In genomic region chr11:35313066-35313765, GRCh38 we compare ENCODE assay signal across 11 cellular contexts.
DNase-seq lines count a peak whose midpoint lies in the region; ATAC-seq and TF ChIP-seq lines count a peak whose summit lies in the region.
"Had no signal": no experiment of that assay in that cellular context is flagged by ENCODE, and none has a peak within 500 bp of the region (broad histone marks: within the 10 kb centered on the region; RNA-seq: fewer than 3 reads in every experiment).

No MANE protein-coding gene starts in this region.

- intact Hi-C loops in head of caudate nucleus (cut with DNase I): no loop called here
- intact Hi-C loops in activated CD4-positive, alpha-beta T cell treated with anti-CD3 and anti-CD28 coated beads, Interleukin-2, amount 10 ng/mL, durations not matched to agents 24 days and 14 days (cut with micrococcal nuclease): no loop called here

- no peaks in the 10 kb centered on the region for H3K9me3 Mint-ChIP-seq in osteocyte (ENCODE audit: unreplicated experiment)
- peaks cover 3% of the 10 kb centered on the region for H3K9me3 Mint-ChIP-seq in activated CD4-positive, alpha-beta T cell treated with anti-CD3 and anti-CD28 coated beads, Interleukin-2, amount 10 ng/mL, durations not matched to agents 24 days and 14 days

- TF ChIP-seq CTCF in GM13977 (IDR thresholded peaks at IDR 0.05; ENCODE audit: extremely low read depth, insufficient read depth, missing control alignments) (no peak), osteocyte (IDR thresholded peaks at IDR 0.05) (no peak)

- H3K4me3 Mint-ChIP-seq in osteocyte (ENCODE audit: unreplicated experiment): no peak overlapping the region
- no peak overlapping the region for H3K4me3 Mint-ChIP-seq in activated CD4-positive, alpha-beta T cell treated with anti-CD3 and anti-CD28 coated beads, Interleukin-2, amount 10 ng/mL, durations not matched to agents 24 days and 14 days

- H3K4me1 Mint-ChIP-seq in osteocyte (ENCODE audit: unreplicated experiment): peaks cover 5% of the 10 kb centered on the region
- H3K4me1 Mint-ChIP-seq in activated CD4-positive, alpha-beta T cell treated with anti-CD3 and anti-CD28 coated beads, Interleukin-2, amount 10 ng/mL, durations not matched to agents 24 days and 14 days: peaks cover 5% of the 10 kb centered on the region

- ATAC-seq in GM21390 (IDR thresholded peaks at IDR 0.05; ENCODE audit: unreplicated experiment) (peak; percentile 90), HG03342 (IDR thresholded peaks at IDR 0.05; ENCODE audit: unreplicated experiment) (peak; percentile 87)
- ATAC-seq: Panc1 had no signal

- H3K27ac Mint-ChIP-seq in osteocyte (ENCODE audit: unreplicated experiment): no peak overlapping the region
- H3K27ac Mint-ChIP-seq in activated CD4-positive, alpha-beta T cell treated with anti-CD3 and anti-CD28 coated beads, Interleukin-2, amount 10 ng/mL, durations not matched to agents 24 days and 14 days: no peak overlapping the region

- DNase-seq in GM13977 (ENCODE audit: low spot score) (peak; percentile 65), head of caudate nucleus (no peak), osteocyte (ENCODE audit: extremely low spot score, unreplicated experiment) (no peak), NCI-H1930 (lab: John Stamatoyannopoulos, UW) (no peak)
- no peak for DNase-seq in activated CD4-positive, alpha-beta T cell treated with anti-CD3 and anti-CD28 coated beads, Interleukin-2, amount 10 ng/mL, durations not matched to agents 24 days and 14 days
- DNase-seq: activated T-cell treated with anti-CD3 and anti-CD28 coated beads, Interleukin-2, amount 50 U/mL, for 48 hours; DMS 273 treated with DMSO at 0.1 percent for 48 hours had no signal

- in situ Hi-C loops in GM13977 (cut with MboI; ENCODE audit: low pct_unique_long_range_greater_than_20kb, low sequenced_read_pairs, unreplicated experiment): no loop called here

- H3K27me3 Mint-ChIP-seq in osteocyte (ENCODE audit: unreplicated experiment): no peaks in the 10 kb centered on the region
- H3K27me3 Mint-ChIP-seq in activated CD4-positive, alpha-beta T cell treated with anti-CD3 and anti-CD28 coated beads, Interleukin-2, amount 10 ng/mL, durations not matched to agents 24 days and 14 days: no peaks in the 10 kb centered on the region

- H3K27ac ChIP-seq in cingulate gyrus (ENCODE audit: low read depth, low read length): peak overlapping the region; percentile 41

- H3K36me3 Mint-ChIP-seq in osteocyte (ENCODE audit: unreplicated experiment): no peaks in the 10 kb centered on the region
- H3K36me3 Mint-ChIP-seq in activated CD4-positive, alpha-beta T cell treated with anti-CD3 and anti-CD28 coated beads, Interleukin-2, amount 10 ng/mL, durations not matched to agents 24 days and 14 days (ENCODE audit: low read depth): no peaks in the 10 kb centered on the region
